8 cellular contexts compared by ENCODE assay signal in genomic region chr5:96936431-96937221, GRCh38. TPM values are rescaled to one million over a fixed set of nuclear protein-coding genes. Genes with fewer than 3 reads are reported as not detected.
DNase-seq lines count a peak whose midpoint lies in the region; ATAC-seq and TF ChIP-seq lines count a peak whose summit lies in the region.

No MANE protein-coding gene starts in this region.

- H3K27me3 ChIP-seq in iPS DF 6.9 (ENCODE audit: control insufficient read depth, insufficient read depth, low read length), result no peaks in the 10 kb centered on the region; the same call in 1 of the 2 replicates

- no CpG with 5 or more reads among the region's 27 CpGs for WGBS in iPS DF 6.9 (ENCODE audit: insufficient coverage, insufficient read length)

- H3K4me1 ChIP-seq in iPS DF 6.9 (ENCODE audit: control insufficient read depth, insufficient read depth, low read length), result no peaks in the 10 kb centered on the region

- no peaks in the 10 kb centered on the region for H3K9me3 ChIP-seq in iPS DF 6.9 (ENCODE audit: control insufficient read depth, insufficient read depth, low read length)

- ATAC-seq in HG03196 (IDR thresholded peaks at IDR 0.05; ENCODE audit: unreplicated experiment) (peak; percentile 26), sciatic nerve (no peak)

- H3K4me3 ChIP-seq in iPS DF 6.9 (ENCODE audit: low read length), result peak overlapping the region; percentile 62; the same call in 1 of the 2 replicates

- TF ChIP-seq POLR2A in GM18951 (IDR thresholded peaks at IDR 0.05; ENCODE audit: extremely low read depth, insufficient read depth, insufficient read length), result peak; percentile 50

- DNase-seq in AG08395 (ENCODE audit: low spot score) (peak; percentile 4), T follicular helper cell (ENCODE audit: low read depth) (peak; percentile 35), amygdala (lab: John Stamatoyannopoulos, UW) (peak in 38 of 56 donors; percentile 9 to 70 (median 46)), iPS DF 6.9 (ENCODE audit: low read depth, low spot score) (no peak), sciatic nerve (ENCODE audit: low spot score) (peak; percentile 68), NCI-H1694 treated with DMSO at 0.1 percent for 48 hours (lab: John Stamatoyannopoulos, UW) (no peak)

- no peak overlapping the region for H3K27ac ChIP-seq in iPS DF 6.9 (ENCODE audit: low read length)

- in situ Hi-C loops in GM18951 (cut with MboI; ENCODE audit: low sequenced_read_pairs, unreplicated experiment), result no loop called here

- no peaks in the 10 kb centered on the region for H3K36me3 ChIP-seq in iPS DF 6.9 (ENCODE audit: control insufficient read depth, insufficient read depth, low read length)

- intact Hi-C loops in sciatic nerve (cut with DNase I), result no loop called here

RNA-seq across cellular contexts. Expression of gene LNPEP, which starts 0.7 kb away (rescaled TPM):
- 43.1 TPM for total RNA-seq in sciatic nerve

Comparison
In these comparisons a context has a peak if more than half of its experiments do, and no peak if none do; other contexts are left out.
1. DNase-seq: peak in AG08395 (single experiment), T follicular helper cell (single experiment), amygdala (38 of 56) and sciatic nerve (single experiment); none in iPS DF 6.9 (single experiment) and NCI-H1694 treated with DMSO at 0.1 percent for 48 hours (single experiment).